ENCODE assay signal across 18 cellular contexts in the genomic region with DNA sequence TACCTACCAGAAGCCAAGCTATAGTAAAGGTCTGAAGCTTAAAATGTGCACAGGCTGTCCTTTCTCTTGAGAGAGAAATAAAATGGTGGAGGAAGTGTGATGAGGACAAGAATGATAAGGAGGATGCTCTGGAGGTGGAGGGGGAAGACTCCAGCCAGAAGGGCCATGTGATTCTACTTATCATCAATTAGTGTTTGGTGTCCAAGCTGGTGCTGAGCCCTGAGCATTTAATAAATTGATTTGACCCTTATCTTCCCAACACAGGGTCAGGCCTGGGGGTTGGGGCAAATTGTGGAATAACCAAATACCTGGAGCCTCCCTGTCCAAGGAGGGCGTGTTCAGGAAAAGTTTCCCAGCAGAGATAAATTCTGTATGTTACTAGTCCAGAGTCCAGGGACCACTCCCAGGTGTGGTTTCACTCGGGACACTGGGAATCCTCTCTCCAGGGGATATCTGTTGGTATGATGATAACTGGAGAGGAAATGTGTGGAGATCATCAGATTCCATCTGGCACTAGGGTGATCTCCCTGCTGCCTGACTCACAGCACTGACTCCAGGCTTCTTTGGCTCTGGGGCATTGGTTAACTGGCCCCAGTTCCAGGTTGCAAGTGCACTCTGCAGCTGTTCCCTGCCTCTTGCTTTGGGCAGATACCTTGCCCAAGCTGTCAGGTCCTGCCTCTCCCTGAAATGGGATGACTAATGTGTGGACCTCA. TPM values are rescaled to one million over a fixed set of nuclear protein-coding genes. Genes with fewer than 3 reads are reported as not detected.
DNase-seq lines count a peak whose midpoint lies in the region; ATAC-seq, FAIRE-seq and TF ChIP-seq lines count a peak whose summit lies in the region.
"Had no signal": no experiment of that assay in that cellular context is flagged by ENCODE, and none has a peak within 500 bp of the region (broad histone marks: within the 10 kb centered on the region; RNA-seq: fewer than 3 reads in every experiment).

No MANE protein-coding gene starts in this region.

- H3K79me2 ChIP-seq in K562 (ENCODE audit: control insufficient read depth, insufficient read depth, low read length): peaks cover 11% of the 10 kb centered on the region
- H3K79me2 ChIP-seq: parathyroid adenoma had no signal

- in situ Hi-C loops in K562 (cut with MboI): no loop called here

- DNase-seq in DMS 273 (lab: John Stamatoyannopoulos, UW; ENCODE audit: unreplicated experiment) (peak; percentile 62), LHCN-M2 (ENCODE audit: low read depth) (peak; percentile 90), K562 (ENCODE audit: extremely low read depth in 1 of 4, low spot score in 3 of 4) (peak in 1 of 4 experiments; percentile 34), mesenchymal stem cell (peak; percentile 11), NCI-H146 treated with DMSO at 0.1 percent for 48 hours (lab: John Stamatoyannopoulos, UW; ENCODE audit: unreplicated experiment) (no peak), esophagus squamous epithelium (lab: John Stamatoyannopoulos, UW) (no peak)
- DNase-seq: activated CD4-positive, alpha-beta memory T cell treated with anti-CD3 and anti-CD28 coated beads, Interleukin-2, amount 10 ng/mL, durations not matched to agents 7 days and 5 days; anterior cingulate cortex; dermis blood vessel endothelial cell; DMS79 treated with DMSO at 0.1 percent for 48 hours; NCI-H1417 treated with DMSO at 0.1 percent for 48 hours; NCI-H510A had no signal

- H3K9ac ChIP-seq in K562 (ENCODE audit: insufficient read depth in 1 of 2, low read depth in 2 of 2, low read length in 2 of 2) (peak overlapping the region in 1 of 2 experiments; percentile 54; a peak in 1 of 4 replicates), mesenchymal stem cell (ENCODE audit: low read length) (no peak overlapping the region)
- H3K9ac ChIP-seq: parathyroid adenoma had no signal

- TF ChIP-seq RAD21 in K562 (CRISPR knock-in tag; conservative IDR thresholded peaks at IDR 0.05 in 1 of 2, IDR thresholded peaks at IDR 0.05 in 1 of 2): no peak

- H4K91ac ChIP-seq in mesenchymal stem cell (ENCODE audit: low read length): no peak overlapping the region

- TF ChIP-seq CTCF in K562 (IDR thresholded peaks at IDR 0.05 in 2 of 3, conservative IDR thresholded peaks at IDR 0.05 in 1 of 3; ENCODE audit: insufficient read depth in 2 of 3, low read depth in 1 of 3, low read length in 3 of 3) (no peak), esophagus squamous epithelium (IDR thresholded peaks at IDR 0.05) (no peak)

- H3K36me3 ChIP-seq in K562 (ENCODE audit: control insufficient read depth, insufficient read depth, low read length) (no peaks in the 10 kb centered on the region), mesenchymal stem cell (ENCODE audit: control insufficient read depth in 1 of 2, insufficient read depth in 2 of 2, low read depth in 1 of 2, low read length in 2 of 2) (no peaks in the 10 kb centered on the region), esophagus squamous epithelium (no peaks in the 10 kb centered on the region)
- H3K36me3 ChIP-seq: thyroid gland had no signal

- H3K27me3 ChIP-seq in K562 (ENCODE audit: control insufficient read depth in 2 of 2, insufficient read depth in 2 of 2, low read length in 2 of 2) (no peaks in the 10 kb centered on the region), mesenchymal stem cell (ENCODE audit: control insufficient read depth in 1 of 2, insufficient read depth in 1 of 2, low read length in 2 of 2) (peaks cover 0 to 16% of the 10 kb centered on the region in 2 experiments), esophagus squamous epithelium (peaks cover 0 to 25% (median 2%) of the 10 kb centered on the region in 4 donors)

- H3K79me1 ChIP-seq in mesenchymal stem cell (replicated peaks; ENCODE audit: low read length, poor library complexity, severe bottlenecking): peaks cover 6% of the 10 kb centered on the region

- no peak overlapping the region for H2AK5ac ChIP-seq in mesenchymal stem cell (ENCODE audit: low read length, severe bottlenecking)

- H2AFZ ChIP-seq in K562 (ENCODE audit: low read depth, low read length): no peak overlapping the region
- no peak overlapping the region for H2AFZ ChIP-seq in mesenchymal stem cell (ENCODE audit: low read depth, low read length)
- H2AFZ ChIP-seq: parathyroid adenoma had no signal

- H2BK12ac ChIP-seq in mesenchymal stem cell (ENCODE audit: low read length in 2 of 2): no peak overlapping the region

- TF ChIP-seq POLR2A in K562 (conservative IDR thresholded peaks at IDR 0.05) (no peak), esophagus squamous epithelium (IDR thresholded peaks at IDR 0.05) (no peak)

- POLR2A ChIA-PET in K562 (lab: Yijun Ruan, JAX): interaction anchor here (1.5 kb wide), 2 partner anchors 14 to 205 kb away, joined by 4 read pairs; a partner anchor contains a TSS

- ATAC-seq in K562 (no peak), HG02763 (IDR thresholded peaks at IDR 0.05; ENCODE audit: unreplicated experiment) (no peak), HG03378 (IDR thresholded peaks at IDR 0.05; ENCODE audit: unreplicated experiment) (no peak)
- ATAC-seq: activated T-helper 17 cell treated with anti-CD3 and anti-CD28 coated beads, Interleukin-2, amount 50 U/mL, for 72 hours; GM12878 had no signal

- no TSS peak for BruUV-seq in K562 (replicated peaks; lab: Mats Ljungman, UMichigan)

- no peaks in the 10 kb centered on the region for H3K9me1 ChIP-seq in K562 (ENCODE audit: control insufficient read depth, insufficient read depth, low read length)

- H2BK5ac ChIP-seq in mesenchymal stem cell (ENCODE audit: low read depth, low read length, poor library complexity, severe bottlenecking): no peak overlapping the region

- FAIRE-seq in K562 (lab: Jason Lieb, UNC): no peak
- FAIRE-seq: GM12878 had no signal

- H3K4ac ChIP-seq in mesenchymal stem cell (ENCODE audit: low read depth in 1 of 2, low read length in 2 of 2): no peak overlapping the region

- H3K4me1 ChIP-seq in K562 (replicated peaks in 1 of 2; ENCODE audit: control insufficient read depth in 2 of 2, insufficient read depth in 2 of 2, low read length in 2 of 2) (peaks cover 17 to 28% of the 10 kb centered on the region in 2 experiments), mesenchymal stem cell (ENCODE audit: control insufficient read depth, insufficient read depth, low read depth, low read length) (peaks cover 18% of the 10 kb centered on the region), esophagus squamous epithelium (peaks cover 9 to 21% (median 15%) of the 10 kb centered on the region in 3 donors)

- no peak overlapping the region for H4K8ac ChIP-seq in mesenchymal stem cell (ENCODE audit: low read length)

- H3K23ac ChIP-seq in mesenchymal stem cell (ENCODE audit: low read length in 2 of 2): no peak overlapping the region

- no peak overlapping the region for H3K18ac ChIP-seq in mesenchymal stem cell (ENCODE audit: low read depth in 1 of 2, low read length in 2 of 2)

- H3K9me3 ChIP-seq in K562 (replicated peaks; ENCODE audit: control insufficient read depth, insufficient read depth, low read depth, low read length): no peaks in the 10 kb centered on the region
- no peaks in the 10 kb centered on the region for H3K9me3 ChIP-seq in mesenchymal stem cell (ENCODE audit: control insufficient read depth, low read length)
- no peaks in the 10 kb centered on the region for H3K9me3 ChIP-seq in esophagus squamous epithelium
- H3K9me3 ChIP-seq: thyroid gland had no signal

- 20% methylated on average over 2 of the region's 2 CpGs for WGBS in K562 (ENCODE audit: insufficient coverage, low coverage, missing lambda C conversion rate)
- 80% methylated on average over 2 of the region's 2 CpGs for WGBS in mesenchymal stem cell
- WGBS in esophagus squamous epithelium, 2 donors: 58 to 100% methylated on average over 1 to 2 of the region's 2 CpGs

- intact Hi-C loops in K562 (cut with micrococcal nuclease): no loop called here
- intact Hi-C loops in esophagus squamous epithelium (cut with DNase I): no loop called here

- H3K4me2 ChIP-seq in K562 (ENCODE audit: insufficient read depth, low read length): no peak overlapping the region
- H3K4me2 ChIP-seq in mesenchymal stem cell (ENCODE audit: low read length, poor library complexity, severe bottlenecking): no peak overlapping the region

- no peaks in the 10 kb centered on the region for H4K20me1 ChIP-seq in K562 (replicated peaks; ENCODE audit: control insufficient read depth, insufficient read depth, low read length)

- no peak overlapping the region for H2BK15ac ChIP-seq in mesenchymal stem cell (ENCODE audit: low read depth, poor library complexity, severe bottlenecking)

- H3K4me3 ChIP-seq in K562: no peak overlapping the region
- no peak overlapping the region for H3K4me3 ChIP-seq in mesenchymal stem cell (ENCODE audit: insufficient read depth in 1 of 2, low read depth in 1 of 2, low read length in 2 of 2)
- no peak overlapping the region for H3K4me3 ChIP-seq in esophagus squamous epithelium
- H3K4me3 ChIP-seq: GM12878, thyroid gland had no signal

- TF ChIP-seq EP300 in K562 (IDR thresholded peaks at IDR 0.05; ENCODE audit: low read length): no peak

- CTCF ChIA-PET in K562 (lab: Yijun Ruan, JAX; ENCODE audit: low intra/inter-chr PET ratio): no interaction called here

- no peak overlapping the region for H2BK120ac ChIP-seq in mesenchymal stem cell (ENCODE audit: low read depth, low read length)

- H3K14ac ChIP-seq in mesenchymal stem cell (ENCODE audit: low read length in 2 of 2): no peak overlapping the region

- H3K27ac ChIP-seq in K562 (ENCODE audit: extremely low read depth, low read depth, low read length) (no peak overlapping the region), mesenchymal stem cell (ENCODE audit: low read length, poor library complexity, severe bottlenecking) (no peak overlapping the region), esophagus squamous epithelium (no peak overlapping the region)
- H3K27ac ChIP-seq: parathyroid adenoma, thyroid gland had no signal

RNA-seq across cellular contexts. Expression of a gene that starts 3.8 kb away (rescaled TPM):
- 18.6 and 22.2 TPM in 2 replicates for total RNA-seq in LHCN-M2 (2014; rRNA removed)
- 23.0 TPM for polyA plus RNA-seq in LHCN-M2 (2012)
- total RNA-seq in K562 (2011; cell fraction: chromatin; rRNA removed; ENCODE audit: low replicate concordance): 25.5 and 54.2 TPM in 2 replicates
- 28.0 and 31.8 TPM in 2 replicates for total RNA-seq in K562 (2011; cell fraction: nucleolus; rRNA removed)
- 22.6 and 26.3 TPM in 2 replicates for total RNA-seq in K562 (2011; cell fraction: nucleoplasm; rRNA removed)
- 111 and 154 TPM in 2 replicates for total RNA-seq in K562 (2014; rRNA removed)
- total RNA-seq in K562 (2014; rRNA removed; fragmentation: Illumina TruSeq; extraction: Trizol): 26.2 and 31.1 TPM in 2 replicates
- 52.5 and 53.6 TPM in 2 replicates for total RNA-seq in K562 (2015; rRNA removed; fragmentation: Illumina TruSeq; extraction: Trizol)
- 161 and 169 TPM in 2 replicates for total RNA-seq in K562 (2021)
- 27.6 and 33.8 TPM in 2 replicates for polyA plus RNA-seq in K562 (2011; rRNA removed)
- polyA plus RNA-seq in K562 (2011; cell fraction: cytosol; rRNA removed): 39.0 and 57.5 TPM in 2 replicates
- 29.2 and 49.4 TPM in 2 replicates for polyA plus RNA-seq in K562 (2011; cell fraction: nucleus; rRNA removed)
- polyA plus RNA-seq in K562 (2012): 113 and 131 TPM in 2 replicates
- polyA plus RNA-seq in K562 (2014; fragmentation: Illumina TruSeq; extraction: Trizol): 141 and 149 TPM in 2 replicates
- 1 to 10 TPM; 4.4 to 6.3 TPM for polyA plus RNA-seq in K562 (2014; fragmentation: Nextera tagmentation; extraction: Ambion mirVana)
- 62.1 and 80.2 TPM in 2 replicates for polyA plus RNA-seq in K562 (2014; rRNA removed)
- 27.8 and 34.3 TPM in 2 replicates for polyA minus RNA-seq in K562 (2011; rRNA and poly(A)+ RNA removed)
- 57.3 and 64.6 TPM in 2 replicates for polyA minus RNA-seq in K562 (2011; cell fraction: cytosol; rRNA and poly(A)+ RNA removed)
- 12.4 and 15.3 TPM in 2 replicates for polyA minus RNA-seq in K562 (2011; cell fraction: nucleus; rRNA and poly(A)+ RNA removed)
- polyA plus RNA-seq in mesenchymal stem cell (2013, experiment 1 of 2): 10.5 TPM
- 10.6 TPM for polyA plus RNA-seq in mesenchymal stem cell (2013, experiment 2 of 2)
- total RNA-seq in esophagus squamous epithelium: 10 to 100 TPM in 2 of 4 donors, 1 to 10 TPM in 2; 3.1 to 19.9 (median 11.9) TPM

Comparison
In these comparisons a context has a peak if more than half of its experiments do, and no peak if none do; other contexts are left out.
1. DNase-seq: peak in DMS 273 (single experiment), LHCN-M2 (single experiment) and mesenchymal stem cell (single experiment); none in NCI-H146 treated with DMSO at 0.1 percent for 48 hours (single experiment) and esophagus squamous epithelium (single experiment).